Comparison of ENCODE assay signal across 10 cellular contexts in genomic region chr11:65718964-65719492, GRCh38. TPM values are rescaled to one million over a fixed set of nuclear protein-coding genes. Genes with fewer than 3 reads are reported as not detected.
DNase-seq lines count a peak whose midpoint lies in the region; ATAC-seq and TF ChIP-seq lines count a peak whose summit lies in the region.
"Had no signal": no experiment of that assay in that cellular context is flagged by ENCODE, and none has a peak within 500 bp of the region (broad histone marks: within the 10 kb centered on the region; RNA-seq: fewer than 3 reads in every experiment).

No MANE protein-coding gene starts in this region.

- CTCF ChIA-PET in WTC11 (lab: Charles Lee) = interaction anchor here (1.0 to 3.7 kb wide), 7 partner anchors 26 to 170 kb away, joined by 4 to 49 read pairs (median 10); partner anchors contain the start of genes AP5B1, FIBP, OVOL1 and SIPA1

- no peak for ATAC-seq in WTC11
- no peak for ATAC-seq in stimulated activated memory B cell treated with anti-CD40 and anti-IgM and Interleukin-4, amounts not matched to agents 10 μg/mL and 1 μg/mL and 100 μg/mL, for 72 hours
- no peak for ATAC-seq in HG02981 (IDR thresholded peaks at IDR 0.05; ENCODE audit: unreplicated experiment)

- peaks cover 45% of the 10 kb centered on the region for H3K36me3 Mint-ChIP-seq in WTC11
- H3K36me3 Mint-ChIP-seq in stimulated activated memory B cell treated with anti-CD40 and anti-IgM and Interleukin-4, amounts not matched to agents 10 μg/mL and 1 μg/mL and 100 μg/mL, for 72 hours = peaks cover 47% of the 10 kb centered on the region

- peaks cover 26% of the 10 kb centered on the region for H3K36me3 ChIP-seq in cardiac muscle cell

- peaks cover 4% of the 10 kb centered on the region for H3K4me1 ChIP-seq in cardiac muscle cell (ENCODE audit: low read depth)

- no peaks in the 10 kb centered on the region for H3K27me3 ChIP-seq in cardiac muscle cell

- H3K27ac ChIP-seq in cardiac muscle cell = no peak overlapping the region

- H3K9me3 ChIP-seq in cardiac muscle cell (ENCODE audit: low read depth) = no peaks in the 10 kb centered on the region

- TF ChIP-seq CTCF in WTC11 (IDR thresholded peaks at IDR 0.05) (no peak), cardiac muscle cell (IDR thresholded peaks at IDR 0.05; ENCODE audit: low read depth, low read length) (no peak)

- peak overlapping the region; percentile 98 for H3K4me3 Mint-ChIP-seq in WTC11
- peak overlapping the region; percentile 99 for H3K4me3 Mint-ChIP-seq in stimulated activated memory B cell treated with anti-CD40 and anti-IgM and Interleukin-4, amounts not matched to agents 10 μg/mL and 1 μg/mL and 100 μg/mL, for 72 hours

- peak; percentile 24 for DNase-seq in NCI-H2196 (lab: John Stamatoyannopoulos, UW; ENCODE audit: unreplicated experiment)
- no peak for DNase-seq in NCI-H2196 treated with DMSO at 0.1 percent for 48 hours (lab: John Stamatoyannopoulos, UW; ENCODE audit: unreplicated experiment)
- DNase-seq in WTC11 (ENCODE audit: low spot score) = peak; percentile 9
- peak in 1 of 2 donors; percentile 42 for DNase-seq in cardiac muscle cell (ENCODE audit: low read depth in 1 of 2, low spot score in 1 of 2)
- DNase-seq in DMS114 treated with DMSO at 0.1 percent for 48 hours (lab: John Stamatoyannopoulos, UW; ENCODE audit: unreplicated experiment) = no peak
- no peak for DNase-seq in OCI-M1 (lab: John Stamatoyannopoulos, UW)
- DNase-seq: 8988T, cortex of kidney had no signal

- POLR2A ChIA-PET in WTC11 (lab: Charles Lee) = interaction anchor here (0.9 to 2.1 kb wide), 7 partner anchors 7 to 155 kb away, joined by 3 to 13 read pairs (median 5); partner anchors contain the start of genes KAT5, MUS81, RELA and SIPA1

- H3K27me3 Mint-ChIP-seq in WTC11 (ENCODE audit: low read depth) = peaks cover 2% of the 10 kb centered on the region; the same call in 1 of the 2 replicates
- no peaks in the 10 kb centered on the region for H3K27me3 Mint-ChIP-seq in stimulated activated memory B cell treated with anti-CD40 and anti-IgM and Interleukin-4, amounts not matched to agents 10 μg/mL and 1 μg/mL and 100 μg/mL, for 72 hours

- H3K4me3 ChIP-seq in cardiac muscle cell = peak overlapping the region; percentile 57

- peaks cover 9% of the 10 kb centered on the region for H3K4me1 Mint-ChIP-seq in WTC11
- peaks cover 49% of the 10 kb centered on the region for H3K4me1 Mint-ChIP-seq in stimulated activated memory B cell treated with anti-CD40 and anti-IgM and Interleukin-4, amounts not matched to agents 10 μg/mL and 1 μg/mL and 100 μg/mL, for 72 hours

- H3K27ac Mint-ChIP-seq in WTC11 = no peak overlapping the region
- peak overlapping the region; percentile 86 for H3K27ac Mint-ChIP-seq in stimulated activated memory B cell treated with anti-CD40 and anti-IgM and Interleukin-4, amounts not matched to agents 10 μg/mL and 1 μg/mL and 100 μg/mL, for 72 hours

- no peaks in the 10 kb centered on the region for H3K9me3 Mint-ChIP-seq in WTC11
- H3K9me3 Mint-ChIP-seq in stimulated activated memory B cell treated with anti-CD40 and anti-IgM and Interleukin-4, amounts not matched to agents 10 μg/mL and 1 μg/mL and 100 μg/mL, for 72 hours = no peaks in the 10 kb centered on the region

TF ChIP-seq in WTC11, 78 proteins besides CTCF, POLR2A, EP300 and RAD21:
- TF ChIP-seq USF2 (CRISPR knock-in tag; IDR thresholded peaks at IDR 0.05) (no peak), STAT6 (CRISPR knock-in tag; conservative IDR thresholded peaks at IDR 0.05; ENCODE audit: low read depth) (no peak), ESRRA (CRISPR knock-in tag; IDR thresholded peaks at IDR 0.05; ENCODE audit: borderline replicate concordance) (no peak), ZNF532 (CRISPR knock-in tag; IDR thresholded peaks at IDR 0.05; ENCODE audit: borderline replicate concordance) (no peak), SOX15 (CRISPR knock-in tag; IDR thresholded peaks at IDR 0.05) (no peak), FOXK1 (CRISPR knock-in tag; IDR thresholded peaks at IDR 0.05) (no peak), ZNF138 (CRISPR knock-in tag; conservative IDR thresholded peaks at IDR 0.05) (no peak), RORB (CRISPR knock-in tag; IDR thresholded peaks at IDR 0.05) (no peak)
- TF ChIP-seq, protein P1, sequence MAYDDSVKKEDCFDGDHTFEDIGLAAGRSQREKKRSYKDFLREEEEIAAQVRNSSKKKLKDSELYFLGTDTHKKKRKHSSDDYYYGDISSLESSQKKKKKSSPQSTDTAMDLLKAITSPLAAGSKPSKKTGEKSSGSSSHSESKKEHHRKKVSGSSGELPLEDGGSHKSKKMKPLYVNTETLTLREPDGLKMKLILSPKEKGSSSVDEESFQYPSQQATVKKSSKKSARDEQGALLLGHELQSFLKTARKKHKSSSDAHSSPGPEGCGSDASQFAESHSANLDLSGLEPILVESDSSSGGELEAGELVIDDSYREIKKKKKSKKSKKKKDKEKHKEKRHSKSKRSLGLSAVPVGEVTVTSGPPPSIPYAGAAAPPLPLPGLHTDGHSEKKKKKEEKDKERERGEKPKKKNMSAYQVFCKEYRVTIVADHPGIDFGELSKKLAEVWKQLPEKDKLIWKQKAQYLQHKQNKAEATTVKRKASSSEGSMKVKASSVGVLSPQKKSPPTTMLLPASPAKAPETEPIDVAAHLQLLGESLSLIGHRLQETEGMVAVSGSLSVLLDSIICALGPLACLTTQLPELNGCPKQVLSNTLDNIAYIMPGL (CRISPR knock-in tag; IDR thresholded peaks at IDR 0.05) = no peak

RNA-seq across cellular contexts. Expression of gene RNASEH2C, which starts 1.6 kb away (rescaled TPM):
- 42.1 to 53.0 TPM (median 52.2 TPM) in 3 replicates for total RNA-seq in WTC11 (2021)
- total RNA-seq in cardiac muscle cell = 83.7 and 108 TPM in 2 replicates
- 71.5 and 84.4 TPM in 2 replicates for polyA plus RNA-seq in cardiac muscle cell

RNA-seq across cellular contexts. Expression of gene KAT5, which starts 7.0 kb away (rescaled TPM):
- total RNA-seq in WTC11 (2021) (44.9 to 56.6 TPM (median 46.0 TPM) in 3 replicates), cardiac muscle cell (51.2 and 51.4 TPM in 2 replicates)
- 37.7 and 63.7 TPM in 2 replicates for polyA plus RNA-seq in cardiac muscle cell

RNA-seq across cellular contexts. Expression of gene RELA, which starts 56.3 kb away (rescaled TPM):
- total RNA-seq in WTC11 (2021) (26.3 to 35.1 TPM (median 29.0 TPM) in 3 replicates), cardiac muscle cell (39.8 and 51.9 TPM in 2 replicates)
- 46.2 and 46.5 TPM in 2 replicates for polyA plus RNA-seq in cardiac muscle cell

Comparison
In these comparisons a context has a peak if more than half of its experiments do, and no peak if none do; other contexts are left out.
1. DNase-seq: peak in NCI-H2196 (single experiment) and WTC11 (single experiment); none in NCI-H2196 treated with DMSO at 0.1 percent for 48 hours (single experiment), DMS114 treated with DMSO at 0.1 percent for 48 hours (single experiment) and OCI-M1 (single experiment).